Comparison of ENCODE assay signal across 1 cellular context in the genomic region with DNA sequence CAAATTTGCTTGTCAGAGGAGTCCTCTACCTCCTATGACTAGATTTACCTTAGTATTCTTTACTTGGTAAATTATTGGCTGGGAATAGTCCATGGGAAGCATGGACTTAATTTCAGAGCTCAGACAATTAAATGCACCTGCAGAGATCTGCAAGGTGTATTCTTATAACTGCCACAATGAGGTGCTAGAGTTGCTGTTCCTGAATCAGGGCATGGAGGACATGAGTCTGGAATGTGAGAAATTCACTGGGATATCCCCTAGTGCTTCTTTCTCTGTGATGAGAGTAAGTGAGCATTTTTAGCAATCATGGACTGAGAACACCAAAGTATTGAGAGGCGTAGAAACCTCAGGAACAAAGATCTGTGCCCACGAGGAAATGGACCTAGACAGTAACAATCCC.
TF ChIP-seq lines count a peak whose summit lies in the region.

No MANE protein-coding gene starts in this region.

TF ChIP-seq in HepG2, 621 proteins besides CTCF, POLR2A, EP300 and RAD21 (continued from another document):
- no peak for TF ChIP-seq ZNF609 (CRISPR knock-in tag; IDR thresholded peaks at IDR 0.05; ENCODE audit: borderline replicate concordance)
- TF ChIP-seq, protein P1, sequence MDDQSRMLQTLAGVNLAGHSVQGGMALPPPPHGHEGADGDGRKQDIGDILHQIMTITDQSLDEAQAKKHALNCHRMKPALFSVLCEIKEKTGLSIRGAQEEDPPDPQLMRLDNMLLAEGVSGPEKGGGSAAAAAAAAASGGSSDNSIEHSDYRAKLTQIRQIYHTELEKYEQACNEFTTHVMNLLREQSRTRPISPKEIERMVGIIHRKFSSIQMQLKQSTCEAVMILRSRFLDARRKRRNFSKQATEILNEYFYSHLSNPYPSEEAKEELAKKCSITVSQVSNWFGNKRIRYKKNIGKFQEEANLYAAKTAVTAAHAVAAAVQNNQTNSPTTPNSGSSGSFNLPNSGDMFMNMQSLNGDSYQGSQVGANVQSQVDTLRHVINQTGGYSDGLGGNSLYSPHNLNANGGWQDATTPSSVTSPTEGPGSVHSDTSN (CRISPR knock-in tag; IDR thresholded peaks at IDR 0.05; ENCODE audit: borderline replicate concordance) = no peak
- TF ChIP-seq SNRNP70 (IDR thresholded peaks at IDR 0.05; ENCODE audit: low read depth, low read length) = no peak
- no peak for TF ChIP-seq NRL (CRISPR knock-in tag; IDR thresholded peaks at IDR 0.05; ENCODE audit: borderline replicate concordance)
- no peak for TF ChIP-seq SMAD9 (CRISPR knock-in tag; IDR thresholded peaks at IDR 0.05)
- TF ChIP-seq NR2F6 (IDR thresholded peaks at IDR 0.05) = no peak
- TF ChIP-seq NR2F6 (CRISPR knock-in tag; IDR thresholded peaks at IDR 0.05) = no peak
- TF ChIP-seq ZNF646 (CRISPR knock-in tag; IDR thresholded peaks at IDR 0.05) = no peak
- TF ChIP-seq TFDP2 (CRISPR knock-in tag; IDR thresholded peaks at IDR 0.05) = no peak
- no peak for TF ChIP-seq AGO1 (IDR thresholded peaks at IDR 0.05; ENCODE audit: low read depth, low read length, poor library complexity, severe bottlenecking)
